In the genomic region with DNA sequence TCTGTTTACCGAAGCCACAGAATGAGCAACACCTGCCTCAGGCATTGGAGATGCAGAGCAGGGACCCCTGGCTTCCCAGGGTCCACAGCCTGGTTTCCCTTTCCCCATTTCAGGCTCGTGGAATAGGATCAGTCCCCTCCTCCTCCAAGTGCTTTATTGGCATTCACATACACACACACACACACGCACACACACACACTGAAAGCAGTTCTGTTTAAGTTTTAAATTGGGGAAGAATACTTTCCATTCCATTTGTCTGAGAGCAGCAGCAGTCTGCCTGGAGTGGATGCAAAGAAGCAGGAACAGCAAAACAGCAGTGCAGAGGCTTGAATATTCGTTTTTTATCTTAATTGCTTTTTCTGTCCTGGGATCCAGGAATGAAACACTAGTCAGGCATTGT, we compare ENCODE assay signal across 12 cellular contexts. TPM values are rescaled to one million over a fixed set of nuclear protein-coding genes. Genes with fewer than 3 reads are reported as not detected.
DNase-seq lines count a peak whose midpoint lies in the region; ATAC-seq and TF ChIP-seq lines count a peak whose summit lies in the region.
"Had no signal": no experiment of that assay in that cellular context is flagged by ENCODE, and none has a peak within 500 bp of the region (broad histone marks: within the 10 kb centered on the region; RNA-seq: fewer than 3 reads in every experiment).

No MANE protein-coding gene starts in this region.

- H3K9me3 Mint-ChIP-seq in activated naive CD4-positive, alpha-beta T cell treated with anti-CD3 and anti-CD28 coated beads, Interleukin-2, amount 10 ng/mL, durations not matched to agents 7 days and 5 days, result no peaks in the 10 kb centered on the region
- no peaks in the 10 kb centered on the region for H3K9me3 Mint-ChIP-seq in activated naive CD4-positive, alpha-beta T cell treated with anti-CD3 and anti-CD28 coated beads, Interleukin-2, amount 50 U/mL, for 72 hours
- H3K9me3 Mint-ChIP-seq in type B pancreatic cell, result no peaks in the 10 kb centered on the region
- H3K9me3 Mint-ChIP-seq: activated T-helper 2 cell treated with anti-CD3 and anti-CD28 coated beads, Interferon-gamma antibody, Interleukin-2, Interleukin-4, amounts not matched to agents 10 μg/mL and 5 μg/mL and 100 μg/mL, durations not matched to agents 14 hours and 24 hours and 36 hours had no signal

- H3K9me3 ChIP-seq in lower lobe of right lung, result no peaks in the 10 kb centered on the region

- CTCF ChIA-PET in activated naive CD4-positive, alpha-beta T cell treated with anti-CD3 and anti-CD28 coated beads, Interleukin-2, amount 10 ng/mL, durations not matched to agents 7 days and 5 days (lab: Charles Lee), result interaction anchor here (0.9 to 37.4 kb wide), 5 partner anchors 9 to 31 kb away, joined by 3 to 1080 read pairs (median 11); a partner anchor contains a TSS

- ATAC-seq in activated naive CD4-positive, alpha-beta T cell treated with anti-CD3 and anti-CD28 coated beads, Interleukin-2, amount 50 U/mL, for 72 hours, result no peak
- peak; percentile 16 to 38 for ATAC-seq in lower lobe of right lung
- ATAC-seq: left colon had no signal

- H3K27ac ChIP-seq in lower lobe of right lung, result peak overlapping the region; percentile 31

- no peak overlapping the region for H3K4me3 ChIP-seq in lower lobe of right lung

- no peak overlapping the region for H3K4me3 Mint-ChIP-seq in activated naive CD4-positive, alpha-beta T cell treated with anti-CD3 and anti-CD28 coated beads, Interleukin-2, amount 10 ng/mL, durations not matched to agents 7 days and 5 days
- no peak overlapping the region for H3K4me3 Mint-ChIP-seq in type B pancreatic cell

- no peak for TF ChIP-seq CTCF in lower lobe of right lung (IDR thresholded peaks at IDR 0.05)
- TF ChIP-seq CTCF in type B pancreatic cell (conservative IDR thresholded peaks at IDR 0.05), result no peak

- H3K4me1 ChIP-seq in lower lobe of right lung, result peaks cover 46% of the 10 kb centered on the region

- H3K27me3 Mint-ChIP-seq in activated naive CD4-positive, alpha-beta T cell treated with anti-CD3 and anti-CD28 coated beads, Interleukin-2, amount 10 ng/mL, durations not matched to agents 7 days and 5 days, result no peaks in the 10 kb centered on the region
- no peaks in the 10 kb centered on the region for H3K27me3 Mint-ChIP-seq in type B pancreatic cell

- H3K36me3 ChIP-seq in lower lobe of right lung, result peaks cover 36% of the 10 kb centered on the region

- H3K4me1 Mint-ChIP-seq in activated naive CD4-positive, alpha-beta T cell treated with anti-CD3 and anti-CD28 coated beads, Interleukin-2, amount 10 ng/mL, durations not matched to agents 7 days and 5 days, result peaks cover 93% of the 10 kb centered on the region
- H3K4me1 Mint-ChIP-seq in type B pancreatic cell (ENCODE audit: unreplicated experiment), result peaks cover 31% of the 10 kb centered on the region

- peak overlapping the region; percentile 95 for H3K27ac Mint-ChIP-seq in activated naive CD4-positive, alpha-beta T cell treated with anti-CD3 and anti-CD28 coated beads, Interleukin-2, amount 10 ng/mL, durations not matched to agents 7 days and 5 days
- H3K27ac Mint-ChIP-seq in activated naive CD4-positive, alpha-beta T cell treated with anti-CD3 and anti-CD28 coated beads, Interleukin-2, amount 50 U/mL, for 72 hours, result peak overlapping the region in 1 of 2 donors; percentile 23
- H3K27ac Mint-ChIP-seq in type B pancreatic cell, result peak overlapping the region; percentile 21
- H3K27ac Mint-ChIP-seq: activated T-helper 2 cell treated with anti-CD3 and anti-CD28 coated beads, Interferon-gamma antibody, Interleukin-2, Interleukin-4, amounts not matched to agents 10 μg/mL and 5 μg/mL and 100 μg/mL, durations not matched to agents 14 hours and 24 hours and 36 hours had no signal

- peaks cover 62% of the 10 kb centered on the region for H3K36me3 Mint-ChIP-seq in activated naive CD4-positive, alpha-beta T cell treated with anti-CD3 and anti-CD28 coated beads, Interleukin-2, amount 10 ng/mL, durations not matched to agents 7 days and 5 days
- H3K36me3 Mint-ChIP-seq in activated naive CD4-positive, alpha-beta T cell treated with anti-CD3 and anti-CD28 coated beads, Interleukin-2, amount 50 U/mL, for 72 hours, result peaks cover 7% of the 10 kb centered on the region in 2 donors
- no peaks in the 10 kb centered on the region for H3K36me3 Mint-ChIP-seq in type B pancreatic cell

- DNase-seq in activated naive CD4-positive, alpha-beta T cell treated with anti-CD3 and anti-CD28 coated beads, Interleukin-2, amount 10 ng/mL, durations not matched to agents 7 days and 5 days, result no peak
- no peak for DNase-seq in activated naive CD4-positive, alpha-beta T cell treated with anti-CD3 and anti-CD28 coated beads, Interleukin-2, amount 50 U/mL, for 72 hours (ENCODE audit: low spot score in 2 of 2)
- DNase-seq in astrocyte of the hippocampus (ENCODE audit: low read depth, low spot score) (peak; percentile 86), lower lobe of right lung (no peak), type B pancreatic cell (ENCODE audit: extremely low spot score, unreplicated experiment) (no peak), NCI-H69 (lab: John Stamatoyannopoulos, UW) (no peak), NCI-H2196 (lab: John Stamatoyannopoulos, UW; ENCODE audit: unreplicated experiment) (no peak), posterior vena cava (ENCODE audit: low spot score) (no peak)
- DNase-seq: left colon, NCI-H1694 had no signal

- H3K27me3 ChIP-seq in lower lobe of right lung (ENCODE audit: low read depth), result no peaks in the 10 kb centered on the region

- intact Hi-C loops in lower lobe of right lung (cut with DNase I) (no loop called here), posterior vena cava (cut with DNase I) (no loop called here)

RNA-seq across cellular contexts. Expression of a gene that starts 7.0 kb away (rescaled TPM):
- total RNA-seq in activated naive CD4-positive, alpha-beta T cell treated with anti-CD3 and anti-CD28 coated beads, Interleukin-2, amount 50 U/mL, for 72 hours, result 10 to 100 TPM; 11.3 to 14.9 TPM
- total RNA-seq in lower lobe of right lung, result 15.1 TPM
- 10.4 and 14.3 TPM in 2 replicates for total RNA-seq in type B pancreatic cell (ENCODE audit: low replicate concordance)
- total RNA-seq in posterior vena cava, result 10 to 100 TPM; 10.5 to 11.3 TPM

RNA-seq across cellular contexts. Expression of a gene that starts 8.6 kb away (rescaled TPM):
- total RNA-seq in activated naive CD4-positive, alpha-beta T cell treated with anti-CD3 and anti-CD28 coated beads, Interleukin-2, amount 50 U/mL, for 72 hours, result 1 to 10 TPM in 1 of 2 donors, under 1 TPM in 1; 0.97 to 1.3 TPM
- total RNA-seq in lower lobe of right lung (9.1 TPM), type B pancreatic cell (ENCODE audit: low replicate concordance) (5.4 and 6.1 TPM in 2 replicates), posterior vena cava (1 to 10 TPM; 3.6 to 5.2 TPM)

RNA-seq across cellular contexts. Expression of a gene that starts 17.2 kb away (rescaled TPM):
- total RNA-seq in activated naive CD4-positive, alpha-beta T cell treated with anti-CD3 and anti-CD28 coated beads, Interleukin-2, amount 50 U/mL, for 72 hours, result 10 to 100 TPM; 11.5 to 21.9 TPM
- total RNA-seq in lower lobe of right lung (3.8 TPM), type B pancreatic cell (ENCODE audit: low replicate concordance) (5.7 and 12.0 TPM in 2 replicates), posterior vena cava (1 to 10 TPM; 2.7 to 3.3 TPM)

RNA-seq across cellular contexts. Expression of a gene that starts 34.5 kb away (rescaled TPM):
- total RNA-seq in activated naive CD4-positive, alpha-beta T cell treated with anti-CD3 and anti-CD28 coated beads, Interleukin-2, amount 50 U/mL, for 72 hours, result under 1 TPM in 1 of 2 donors, not detected in 1; 0.09 TPM
- total RNA-seq in lower lobe of right lung (1.5 TPM), type B pancreatic cell (ENCODE audit: low replicate concordance) (0.33 and 0.58 TPM in 2 replicates), posterior vena cava (1 to 10 TPM; 2.1 to 9.0 TPM)
- total RNA-seq: activated T-helper 2 cell treated with anti-CD3 and anti-CD28 coated beads, Interferon-gamma antibody, Interleukin-2, Interleukin-4, amounts not matched to agents 10 μg/mL and 5 μg/mL and 100 μg/mL, durations not matched to agents 14 hours and 24 hours and 36 hours had no signal

RNA-seq across cellular contexts. Expression of a gene that starts 38.8 kb away (rescaled TPM):
- under 1 TPM in 1 of 2 donors, not detected in 1; 0.57 TPM for total RNA-seq in activated naive CD4-positive, alpha-beta T cell treated with anti-CD3 and anti-CD28 coated beads, Interleukin-2, amount 50 U/mL, for 72 hours
- total RNA-seq in lower lobe of right lung, result not detected
- not detected in 2 replicates for total RNA-seq in type B pancreatic cell (ENCODE audit: low replicate concordance)
- total RNA-seq in posterior vena cava, result not detected
- total RNA-seq: epithelial cell of proximal tubule had no signal

Comparison
In these comparisons a context has a peak if more than half of its experiments do, and no peak if none do; other contexts are left out.
1. ATAC-seq: peak in lower lobe of right lung (2 of 2); none in activated naive CD4-positive, alpha-beta T cell treated with anti-CD3 and anti-CD28 coated beads, Interleukin-2, amount 50 U/mL, for 72 hours (0 of 2).